ENCODE assay signal across 14 cellular contexts in the genomic region with DNA sequence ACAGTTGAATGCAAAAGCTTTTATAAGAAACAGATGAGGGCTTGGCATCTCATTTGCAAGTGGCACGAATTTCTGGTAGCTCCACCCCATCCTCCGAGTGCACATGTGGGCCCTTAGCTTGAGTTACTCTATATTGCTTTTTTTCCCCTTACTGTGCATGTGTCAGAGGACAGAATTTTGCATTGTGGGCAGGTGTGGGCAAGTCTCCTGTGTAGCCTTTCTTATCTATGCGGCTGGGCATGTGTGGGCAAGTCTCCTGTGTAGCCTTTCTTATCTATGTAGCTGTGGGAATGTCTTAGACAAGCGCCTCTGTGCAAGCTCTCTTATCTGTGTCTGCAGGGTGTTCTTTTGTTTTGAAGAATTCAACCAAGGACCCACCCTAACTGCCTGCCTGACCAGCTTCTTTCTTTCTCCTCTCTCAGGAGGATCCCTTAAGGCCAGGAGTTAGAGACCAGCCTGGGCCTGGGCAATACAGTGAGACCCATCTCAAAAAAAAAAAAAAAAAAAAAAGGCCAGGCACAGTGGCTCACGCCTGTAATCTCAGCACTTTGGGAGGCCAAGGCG. TPM values are rescaled to one million over a fixed set of nuclear protein-coding genes. Genes with fewer than 3 reads are reported as not detected.
DNase-seq lines count a peak whose midpoint lies in the region; ATAC-seq, FAIRE-seq and TF ChIP-seq lines count a peak whose summit lies in the region.
"Had no signal": no experiment of that assay in that cellular context is flagged by ENCODE, and none has a peak within 500 bp of the region (broad histone marks: within the 10 kb centered on the region; RNA-seq: fewer than 3 reads in every experiment).

No MANE protein-coding gene starts in this region.

- H3K4me2 ChIP-seq in HepG2 (ENCODE audit: low read depth, low read length) = no peak overlapping the region
- H3K4me2 ChIP-seq: smooth muscle cell had no signal

- TF ChIP-seq RAD21 in HepG2 (CRISPR knock-in tag; IDR thresholded peaks at IDR 0.05) = no peak

- FAIRE-seq in HepG2 (lab: Jason Lieb, UNC) = no peak
- FAIRE-seq: pancreas had no signal

- in situ Hi-C loops in HepG2 (cut with HindIII; ENCODE audit: extremely low pct_ligation_motif_present, low pct_unique_long_range_greater_than_20kb) = no loop called here

- no peak overlapping the region for H3K4me3 ChIP-seq in HepG2 (replicated peaks in 1 of 3; ENCODE audit: insufficient read depth in 1 of 3, low read depth in 2 of 3, low read length in 3 of 3)
- no peak overlapping the region for H3K4me3 ChIP-seq in right lobe of liver
- H3K4me3 ChIP-seq: heart left ventricle, pancreas, smooth muscle cell had no signal

- H3K79me2 ChIP-seq in HepG2 (ENCODE audit: insufficient read depth, low read length) = no peaks in the 10 kb centered on the region

- whole genome bisulfite sequencing in HepG2 (ENCODE audit: low lambda C conversion rate) = 68% methylated on average over 6 of the region's 6 CpGs
- 50% methylated on average over 3 of the region's 6 CpGs for WGBS in right lobe of liver (ENCODE audit: insufficient coverage, low coverage, low lambda C conversion rate, missing lambda C conversion rate)

- H4K20me1 ChIP-seq in HepG2 (ENCODE audit: insufficient read depth, low read length) = no peaks in the 10 kb centered on the region

- no peak overlapping the region for H3K9ac ChIP-seq in HepG2 (ENCODE audit: insufficient read depth, low read depth, low read length)

- H3K27me3 ChIP-seq in HepG2 (ENCODE audit: control insufficient read depth in 1 of 2, insufficient read depth in 2 of 2, low read length in 2 of 2) = no peaks in the 10 kb centered on the region
- no peaks in the 10 kb centered on the region for H3K27me3 ChIP-seq in right lobe of liver
- H3K27me3 ChIP-seq: heart left ventricle, pancreas had no signal

- DNase-seq in HepG2 (ENCODE audit: low spot score) = no peak
- DNase-seq in right lobe of liver = no peak
- DNase-seq in RPMI8226 = peak; percentile 20
- peak; percentile 91 for DNase-seq in epithelial cell of prostate (ENCODE audit: low read depth, low spot score)
- DNase-seq in cardiac septum (ENCODE audit: low spot score) = no peak
- DNase-seq in NCI-H1694 (lab: John Stamatoyannopoulos, UW) = no peak
- no peak for DNase-seq in medulla oblongata (ENCODE audit: extremely low spot score)
- DNase-seq in NCI-H2196 (lab: John Stamatoyannopoulos, UW; ENCODE audit: unreplicated experiment) = no peak
- DNase-seq: effector memory CD8-positive, alpha-beta T cell; heart left ventricle; HFFc6; NCI-H524; pancreas had no signal

- H2AFZ ChIP-seq in HepG2 (ENCODE audit: low read length) = no peak overlapping the region

- H3K36me3 ChIP-seq in HepG2 (replicated peaks in 1 of 2; ENCODE audit: control insufficient read depth in 1 of 2, insufficient read depth in 2 of 2, low read length in 2 of 2) (no peaks in the 10 kb centered on the region), right lobe of liver (no peaks in the 10 kb centered on the region)
- H3K36me3 ChIP-seq: heart left ventricle, pancreas had no signal

- intact Hi-C loops in HepG2 (cut with micrococcal nuclease; ENCODE audit: unreplicated experiment) = no loop called here
- intact Hi-C loops in right lobe of liver (cut with DNase I) = no loop called here
- intact Hi-C loops in cardiac septum (cut with DNase I) = no loop called here

- no peak for TF ChIP-seq EP300 in HepG2 (IDR thresholded peaks at IDR 0.05; ENCODE audit: low read depth in 2 of 2, low read length in 2 of 2)
- no peak for TF ChIP-seq EP300 in HepG2 (CRISPR knock-in tag; IDR thresholded peaks at IDR 0.05; ENCODE audit: borderline replicate concordance)

- no peak for ATAC-seq in HepG2
- ATAC-seq in right lobe of liver = no peak
- ATAC-seq: effector memory CD8-positive, alpha-beta T cell; heart left ventricle had no signal

- H3K9me3 ChIP-seq in HepG2 (ENCODE audit: low read length) (no peaks in the 10 kb centered on the region), right lobe of liver (no peaks in the 10 kb centered on the region)
- H3K9me3 ChIP-seq: pancreas had no signal

- POLR2A ChIA-PET in HepG2 (lab: Yijun Ruan, JAX) = no interaction called here

- H3K27ac ChIP-seq in HepG2 (ENCODE audit: extremely low read length, insufficient read depth, low read length) (no peak overlapping the region), right lobe of liver (no peak overlapping the region), epithelial cell of prostate (peak overlapping the region; percentile 61)
- H3K27ac ChIP-seq: heart left ventricle, pancreas had no signal

- no TSS peak for BruUV-seq in HepG2 (replicated peaks; lab: Mats Ljungman, UMichigan)

- TF ChIP-seq CTCF in HepG2 (CRISPR knock-in tag; IDR thresholded peaks at IDR 0.05) (no peak), right lobe of liver (IDR thresholded peaks at IDR 0.05) (no peak)

- CTCF ChIA-PET in HepG2 (lab: Yijun Ruan, JAX; ENCODE audit: low intra/inter-chr PET ratio, low total read pairs) = no interaction called here

- TF ChIP-seq POLR2A in HepG2 (IDR thresholded peaks at IDR 0.05; ENCODE audit: insufficient read depth in 1 of 2, low read depth in 2 of 2, low read length in 2 of 2) (no peak), right lobe of liver (IDR thresholded peaks at IDR 0.05) (no peak)

- no peaks in the 10 kb centered on the region for H3K4me1 ChIP-seq in HepG2 (ENCODE audit: insufficient read depth, low read length)
- H3K4me1 ChIP-seq in right lobe of liver = no peaks in the 10 kb centered on the region
- H3K4me1 ChIP-seq: heart left ventricle, pancreas had no signal

TF ChIP-seq in HepG2, 621 proteins besides CTCF, POLR2A, EP300 and RAD21:
- no peak for TF ChIP-seq REL (CRISPR knock-in tag; conservative IDR thresholded peaks at IDR 0.05)
- no peak for TF ChIP-seq ZNF136 (CRISPR knock-in tag; IDR thresholded peaks at IDR 0.05; ENCODE audit: low read depth)
- TF ChIP-seq FOXJ3 (CRISPR knock-in tag; IDR thresholded peaks at IDR 0.05; ENCODE audit: borderline replicate concordance) = no peak
- TF ChIP-seq ZNF121 (CRISPR knock-in tag; IDR thresholded peaks at IDR 0.05) = 0 out of 2 replicates have a peak, but pooled peaks have one; percentile 10
- no peak for TF ChIP-seq ZNF782 (CRISPR knock-in tag; IDR thresholded peaks at IDR 0.05; ENCODE audit: borderline replicate concordance)
- TF ChIP-seq ZNF670 (CRISPR knock-in tag; IDR thresholded peaks at IDR 0.05; ENCODE audit: borderline replicate concordance) = no peak
- TF ChIP-seq, protein P1, sequence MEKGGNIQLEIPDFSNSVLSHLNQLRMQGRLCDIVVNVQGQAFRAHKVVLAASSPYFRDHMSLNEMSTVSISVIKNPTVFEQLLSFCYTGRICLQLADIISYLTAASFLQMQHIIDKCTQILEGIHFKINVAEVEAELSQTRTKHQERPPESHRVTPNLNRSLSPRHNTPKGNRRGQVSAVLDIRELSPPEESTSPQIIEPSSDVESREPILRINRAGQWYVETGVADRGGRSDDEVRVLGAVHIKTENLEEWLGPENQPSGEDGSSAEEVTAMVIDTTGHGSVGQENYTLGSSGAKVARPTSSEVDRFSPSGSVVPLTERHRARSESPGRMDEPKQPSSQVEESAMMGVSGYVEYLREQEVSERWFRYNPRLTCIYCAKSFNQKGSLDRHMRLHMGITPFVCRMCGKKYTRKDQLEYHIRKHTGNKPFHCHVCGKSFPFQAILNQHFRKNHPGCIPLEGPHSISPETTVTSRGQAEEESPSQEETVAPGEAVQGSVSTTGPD (CRISPR knock-in tag; IDR thresholded peaks at IDR 0.05) = no peak
- no peak for TF ChIP-seq ELF4 (CRISPR knock-in tag; IDR thresholded peaks at IDR 0.05; ENCODE audit: borderline replicate concordance)
- TF ChIP-seq TCF7 (IDR thresholded peaks at IDR 0.05; ENCODE audit: low read depth) = no peak

RNA-seq across cellular contexts. Expression of gene SIL1, which starts 34.1 kb away (rescaled TPM):
- total RNA-seq in HepG2 (2016; rRNA removed; fragmentation: Illumina TruSeq; extraction: Trizol) (15.9 and 30.0 TPM in 2 replicates), right lobe of liver (10 to 100 TPM; 57.6 to 94.9 (median 67.0) TPM), cardiac septum (43.1 TPM)
- total RNA-seq in HepG2 (2016; cell fraction: cytosol; rRNA removed; fragmentation: Illumina TruSeq; extraction: Trizol; ENCODE audit: low read depth) = 5.0 and 6.0 TPM in 2 replicates
- total RNA-seq in HepG2 (2016; cell fraction: insoluble cytoplasmic fraction; rRNA removed; fragmentation: Illumina TruSeq; extraction: Trizol) = 14.1 and 31.0 TPM in 2 replicates
- total RNA-seq in HepG2 (2016; cell fraction: membrane; rRNA removed; fragmentation: Illumina TruSeq; extraction: Trizol) = 6.5 and 8.3 TPM in 2 replicates
- 29.9 and 30.1 TPM in 2 replicates for total RNA-seq in HepG2 (2016; cell fraction: nucleus; rRNA removed; fragmentation: Illumina TruSeq; extraction: Trizol)
- 26.0 and 27.6 TPM in 2 replicates for polyA plus RNA-seq in HepG2 (2011; rRNA removed)
- polyA plus RNA-seq in HepG2 (2011; cell fraction: cytosol; rRNA removed) = 20.8 and 47.3 TPM in 2 replicates
- polyA plus RNA-seq in HepG2 (2011; cell fraction: nucleus; rRNA removed) = 23.4 and 23.7 TPM in 2 replicates
- polyA plus RNA-seq in HepG2 (2012) = 26.8 and 28.6 TPM in 2 replicates
- polyA plus RNA-seq in HepG2 (2016; cell fraction: cytosol; fragmentation: Illumina TruSeq; extraction: Trizol; ENCODE audit: low read depth) = 4.2 and 4.3 TPM in 2 replicates
- polyA plus RNA-seq in HepG2 (2016; cell fraction: insoluble cytoplasmic fraction; fragmentation: Illumina TruSeq; extraction: Trizol; ENCODE audit: low read depth) = 10.9 and 13.0 TPM in 2 replicates
- polyA plus RNA-seq in HepG2 (2016; cell fraction: membrane; fragmentation: Illumina TruSeq; extraction: Trizol; ENCODE audit: low read depth) = 3.6 and 4.4 TPM in 2 replicates
- 40.0 and 42.7 TPM in 2 replicates for polyA plus RNA-seq in HepG2 (2016; cell fraction: nucleus; fragmentation: Illumina TruSeq; extraction: Trizol; ENCODE audit: insufficient read depth, low read depth)
- 16.2 and 45.8 TPM in 2 replicates for polyA minus RNA-seq in HepG2 (2011; rRNA and poly(A)+ RNA removed; ENCODE audit: low replicate concordance)
- 12.9 and 13.8 TPM in 2 replicates for polyA minus RNA-seq in HepG2 (2011; cell fraction: cytosol; rRNA and poly(A)+ RNA removed)
- polyA minus RNA-seq in HepG2 (2011; cell fraction: nucleus; rRNA and poly(A)+ RNA removed) = 12.6 and 13.4 TPM in 2 replicates

Comparison
In these comparisons a context has a peak if more than half of its experiments do, and no peak if none do; other contexts are left out.
1. DNase-seq: peak in RPMI8226 (single experiment) and epithelial cell of prostate (single experiment); none in HepG2 (single experiment), right lobe of liver (0 of 3), cardiac septum (single experiment), NCI-H1694 (single experiment), medulla oblongata (single experiment) and NCI-H2196 (single experiment).